14 cellular contexts compared by ENCODE assay signal in genomic region chr15:29685156-29686078, GRCh38.
A peak's percentile ranks its signal among the peaks of the same experiment; 100 is the strongest.
DNase-seq lines count a peak whose midpoint lies in the region; ATAC-seq and TF ChIP-seq lines count a peak whose summit lies in the region.
"Had no signal": no experiment of that assay in that cellular context is flagged by ENCODE, and none has a peak within 500 bp of the region (broad histone marks: within the 10 kb centered on the region; RNA-seq: fewer than 3 reads in every experiment).

No MANE protein-coding gene starts in this region.

- H4K20me1 ChIP-seq in GM23248 (ENCODE audit: insufficient read depth), result no peaks in the 10 kb centered on the region
- H4K20me1 ChIP-seq in fibroblast of lung (ENCODE audit: control insufficient read depth, extremely low read depth, insufficient read depth, low read length), result no peaks in the 10 kb centered on the region

- no peaks in the 10 kb centered on the region for H3K9me3 ChIP-seq in GM23248 (ENCODE audit: low read depth)
- H3K9me3 ChIP-seq in fibroblast of lung (ENCODE audit: control insufficient read depth, insufficient read depth, low read depth, low read length), result no peaks in the 10 kb centered on the region
- no peaks in the 10 kb centered on the region for H3K9me3 ChIP-seq in skeletal muscle satellite cell (replicated peaks; ENCODE audit: low read length)

- H3K4me3 ChIP-seq in GM23248 (no peak overlapping the region), fibroblast of lung (replicated peaks in 1 of 4; ENCODE audit: control extremely low read depth in 1 of 4, insufficient read depth in 1 of 4, low read depth in 3 of 4, low read length in 4 of 4) (no peak overlapping the region), skeletal muscle satellite cell (ENCODE audit: low read length) (peak overlapping the region; percentile 44)

- WGBS in GM23248 (ENCODE audit: low coverage in 1 of 2, low lambda C conversion rate in 2 of 2, missing lambda C conversion rate in 2 of 2), 2 experiments, result 73 to 79% methylated on average over 17 to 20 of the region's 20 CpGs

- H3K9me2 ChIP-seq in GM23248 (ENCODE audit: insufficient read depth), result no peaks in the 10 kb centered on the region

- ATAC-seq in GM21576 (IDR thresholded peaks at IDR 0.05; ENCODE audit: unreplicated experiment), result no peak
- ATAC-seq in HG03025 (IDR thresholded peaks at IDR 0.05; ENCODE audit: low FRiP score, unreplicated experiment), result no peak
- ATAC-seq: activated T-helper 17 cell treated with anti-CD3 and anti-CD28 coated beads, Interleukin-2, amount 50 U/mL, for 72 hours; CD8-positive, alpha-beta T cell had no signal

- no peaks in the 10 kb centered on the region for H3K36me3 ChIP-seq in GM23248 (ENCODE audit: low read depth)
- H3K36me3 ChIP-seq in fibroblast of lung (ENCODE audit: control insufficient read depth, insufficient read depth, low read length), result no peaks in the 10 kb centered on the region
- no peaks in the 10 kb centered on the region for H3K36me3 ChIP-seq in skeletal muscle satellite cell (ENCODE audit: insufficient read depth, low read length)

- no peaks in the 10 kb centered on the region for H3K4me1 Mint-ChIP-seq in CD14-positive monocyte
- H3K4me1 Mint-ChIP-seq: activated T-helper 17 cell treated with anti-CD3 and anti-CD28 coated beads, Interleukin-2, amount 50 U/mL, for 72 hours had no signal

- peaks cover 8% of the 10 kb centered on the region for H3K4me1 ChIP-seq in GM23248 (ENCODE audit: insufficient read depth)
- peaks cover 2% of the 10 kb centered on the region for H3K4me1 ChIP-seq in fibroblast of lung (ENCODE audit: control insufficient read depth, extremely low read depth, insufficient read depth, low read length)
- H3K4me1 ChIP-seq in skeletal muscle satellite cell (ENCODE audit: control insufficient read depth, insufficient read depth, low read length), result peaks cover 16% of the 10 kb centered on the region

- H3K27me3 Mint-ChIP-seq in CD14-positive monocyte (ENCODE audit: low read depth in 3 of 3), result peaks cover 2 to 4% (median 2%) of the 10 kb centered on the region in 3 donors

- H3K9me3 Mint-ChIP-seq in CD14-positive monocyte, result peaks cover 2 to 12% (median 3%) of the 10 kb centered on the region in 7 donors
- H3K9me3 Mint-ChIP-seq: CD8-positive, alpha-beta T cell had no signal

- no peak overlapping the region for H3K4me3 Mint-ChIP-seq in CD14-positive monocyte
- H3K4me3 Mint-ChIP-seq: activated T-helper 17 cell treated with anti-CD3 and anti-CD28 coated beads, Interleukin-2, amount 50 U/mL, for 72 hours; CD8-positive, alpha-beta T cell had no signal

- intact Hi-C loops in CD14-positive monocyte (cut with micrococcal nuclease), result no loop called here

- H3K27ac Mint-ChIP-seq in CD14-positive monocyte, result no peak overlapping the region
- H3K27ac Mint-ChIP-seq: activated T-helper 17 cell treated with anti-CD3 and anti-CD28 coated beads, Interleukin-2, amount 50 U/mL, for 72 hours; CD8-positive, alpha-beta T cell had no signal

- no peak overlapping the region for H3K27ac ChIP-seq in GM23248
- no peak overlapping the region for H3K27ac ChIP-seq in fibroblast of lung (ENCODE audit: insufficient read depth, low read length)

- H2AFZ ChIP-seq in GM23248 (no peak overlapping the region), fibroblast of lung (ENCODE audit: low read length) (no peak overlapping the region)

- H3F3A ChIP-seq in GM23248 (ENCODE audit: insufficient read depth), result peaks cover 12% of the 10 kb centered on the region; the same call in 1 of the 2 replicates

- DNase-seq in GM23248, result peak; percentile 72
- peak; percentile 24 for DNase-seq in RKO (ENCODE audit: low spot score)
- DNase-seq in fibroblast of lung (ENCODE audit: low read depth in 2 of 2), result peak; percentile 55 to 76
- no peak for DNase-seq in CD14-positive monocyte (ENCODE audit: low spot score)
- DNase-seq: activated CD4-positive, alpha-beta T cell treated with anti-CD3 and anti-CD28 coated beads, Interleukin-2, amount 50 U/mL, for 1 hour; aorta; CD8-positive, alpha-beta T cell; NCI-H1092; stimulated activated CD4-positive, alpha-beta T cell treated with anti-CD3 and anti-CD28 coated beads, Interleukin-4, amount 100 ng/mL, for 4 hours; stimulated activated naive CD4-positive, alpha-beta T cell had no signal

- H3K4me2 ChIP-seq in GM23248 (ENCODE audit: unreplicated experiment), result no peak overlapping the region
- no peak overlapping the region for H3K4me2 ChIP-seq in fibroblast of lung (ENCODE audit: extremely low read depth, insufficient read depth, low read length)
- peak overlapping the region; percentile 52 for H3K4me2 ChIP-seq in skeletal muscle satellite cell (ENCODE audit: low read length)

- no peaks in the 10 kb centered on the region for H3K79me2 ChIP-seq in GM23248 (ENCODE audit: insufficient read depth)
- no peaks in the 10 kb centered on the region for H3K79me2 ChIP-seq in fibroblast of lung (ENCODE audit: control insufficient read depth, insufficient read depth, low read length)

- in situ Hi-C loops in GM23248 (cut with MboI), result no loop called here

- H3K9ac ChIP-seq in GM23248 (no peak overlapping the region), fibroblast of lung (ENCODE audit: insufficient read depth, low read length) (no peak overlapping the region), skeletal muscle satellite cell (ENCODE audit: low read depth, low read length) (peak overlapping the region; percentile 14)

- no peak for TF ChIP-seq CTCF in fibroblast of lung (conservative IDR thresholded peaks at IDR 0.05 in 1 of 2, IDR thresholded peaks at IDR 0.05 in 1 of 2; ENCODE audit: low read depth in 1 of 2, low read length in 2 of 2)
- no peak for TF ChIP-seq CTCF in CD14-positive monocyte (IDR thresholded peaks at IDR 0.05)

- H3K36me3 Mint-ChIP-seq in CD14-positive monocyte, result no peaks in the 10 kb centered on the region
- H3K36me3 Mint-ChIP-seq: CD8-positive, alpha-beta T cell had no signal

- H3K27me3 ChIP-seq in GM23248 (replicated peaks; ENCODE audit: insufficient read depth), result no peaks in the 10 kb centered on the region
- no peaks in the 10 kb centered on the region for H3K27me3 ChIP-seq in fibroblast of lung (ENCODE audit: control insufficient read depth, insufficient read depth, low read length)
- H3K27me3 ChIP-seq in skeletal muscle satellite cell (ENCODE audit: control insufficient read depth, insufficient read depth, low read length), result no peaks in the 10 kb centered on the region
